1 cellular context compared by ENCODE assay signal in genomic region chr22:36460202-36460601, GRCh38.
TF ChIP-seq lines count a peak whose summit lies in the region.

No MANE protein-coding gene starts in this region.

TF ChIP-seq in H1, 55 proteins besides CTCF, POLR2A, EP300 and RAD21:
- TF ChIP-seq ATF2 (IDR thresholded peaks at IDR 0.05; ENCODE audit: low read length) (no peak), CTBP2 (IDR thresholded peaks at IDR 0.05; ENCODE audit: borderline replicate concordance, insufficient read depth, insufficient read length, low read length) (no peak), SIX5 (IDR thresholded peaks at IDR 0.05; ENCODE audit: low read depth, low read length) (no peak), KDM1A (IDR thresholded peaks at IDR 0.05; ENCODE audit: borderline replicate concordance, low read length) (no peak), GABPA (IDR thresholded peaks at IDR 0.05; ENCODE audit: borderline replicate concordance, insufficient read depth, low read length) (no peak), BACH1 (IDR thresholded peaks at IDR 0.05; ENCODE audit: low read length) (no peak), SUZ12 (IDR thresholded peaks at IDR 0.05; ENCODE audit: low read length) (no peak), EGR1 (IDR thresholded peaks at IDR 0.05; ENCODE audit: borderline replicate concordance, low read depth, low read length) (no peak), HDAC6 (IDR thresholded peaks at IDR 0.05; ENCODE audit: low read depth, low read length) (no peak), RXRA (IDR thresholded peaks at IDR 0.05; ENCODE audit: insufficient read depth, low read depth, low read length) (no peak), CHD1 (IDR thresholded peaks at IDR 0.05; ENCODE audit: low read depth, low read length) (no peak), HDAC2 (IDR thresholded peaks at IDR 0.05; ENCODE audit: borderline replicate concordance in 1 of 2, low read depth in 2 of 2, low read length in 2 of 2) (no peak), SIRT6 (IDR thresholded peaks at IDR 0.05; ENCODE audit: low read length) (no peak), RNF2 (IDR thresholded peaks at IDR 0.05; ENCODE audit: borderline replicate concordance, low read depth, low read length, missing control alignments, poor library complexity, severe bottlenecking) (no peak), NRF1 (IDR thresholded peaks at IDR 0.05; ENCODE audit: low read depth, low read length) (no peak), RBBP5 (IDR thresholded peaks at IDR 0.05; ENCODE audit: borderline replicate concordance, low read depth, low read length) (no peak)
